19 cellular contexts compared by ENCODE assay signal in genomic region chr18:76838182-76838581, GRCh38. TPM values are rescaled to one million over a fixed set of nuclear protein-coding genes. Genes with fewer than 3 reads are reported as not detected.
DNase-seq lines count a peak whose midpoint lies in the region; ATAC-seq, FAIRE-seq and TF ChIP-seq lines count a peak whose summit lies in the region.
"Had no signal": no experiment of that assay in that cellular context is flagged by ENCODE, and none has a peak within 500 bp of the region (broad histone marks: within the 10 kb centered on the region; RNA-seq: fewer than 3 reads in every experiment).

No MANE protein-coding gene starts in this region.

- H4K20me1 ChIP-seq in astrocyte (ENCODE audit: insufficient read depth, low read length): peaks cover 44% of the 10 kb centered on the region

- H3K27me3 ChIP-seq in astrocyte (ENCODE audit: insufficient read depth, low read length): no peaks in the 10 kb centered on the region
- H3K27me3 ChIP-seq in small intestine (ENCODE audit: control insufficient read depth in 2 of 2, insufficient read depth in 2 of 2, low read length in 2 of 2): no peaks in the 10 kb centered on the region
- H3K27me3 ChIP-seq: ovary, SJCRH30 had no signal

- DNase-seq in HFFc6 (no peak), astrocyte (ENCODE audit: low read depth) (peak; percentile 14), left colon (no peak), small intestine (peak; percentile 24)
- DNase-seq: activated CD4-positive, alpha-beta T cell treated with anti-CD3 and anti-CD28 coated beads, Interleukin-2, amount 10 ng/mL, durations not matched to agents 24 days and 14 days; activated T-cell treated with anti-CD3 and anti-CD28 coated beads, Interleukin-2, amount 50 U/mL, for 4 hours; effector memory CD8-positive, alpha-beta T cell; Kasumi-1; NCI-H1417 treated with DMSO at 0.1 percent for 48 hours; NCI-H446 treated with DMSO at 0.1 percent for 48 hours; ovary; SJCRH30; stimulated activated naive CD8-positive, alpha-beta T cell treated with anti-CD3 and anti-CD28 coated beads, Interleukin-15, Interleukin-2, amounts not matched to agents 100 U/mL and 50 U/mL, for 24 hours had no signal

- ATAC-seq in left colon (peak; percentile 54), GM18861 (IDR thresholded peaks at IDR 0.05; ENCODE audit: unreplicated experiment) (no peak), GM18520 (IDR thresholded peaks at IDR 0.05; ENCODE audit: unreplicated experiment) (no peak), GM19324 (IDR thresholded peaks at IDR 0.05; ENCODE audit: low FRiP score, unreplicated experiment) (no peak)
- no peak for ATAC-seq in stimulated activated memory B cell treated with anti-CD40 and anti-IgM and Interleukin-4, amounts not matched to agents 10 μg/mL and 1 μg/mL and 100 μg/mL, for 72 hours
- ATAC-seq: activated T-cell treated with anti-CD3 and anti-CD28 coated beads, Interleukin-2, amount 50 U/mL, for 4 hours; effector memory CD8-positive, alpha-beta T cell; stimulated activated naive CD8-positive, alpha-beta T cell treated with anti-CD3 and anti-CD28 coated beads, Interleukin-15, Interleukin-2, amounts not matched to agents 100 U/mL and 50 U/mL, for 24 hours had no signal

- peaks cover 5% of the 10 kb centered on the region for H3K4me1 ChIP-seq in astrocyte (ENCODE audit: insufficient read depth, low read length)
- H3K4me1 ChIP-seq in small intestine (ENCODE audit: control insufficient read depth in 2 of 2, insufficient read depth in 1 of 2, low read depth in 1 of 2, low read length in 1 of 2): peaks cover 0 to 7% of the 10 kb centered on the region in 2 donors
- H3K4me1 ChIP-seq: SJCRH30 had no signal

- H3K9me3 ChIP-seq in astrocyte (ENCODE audit: insufficient read depth, low read depth, low read length) (no peaks in the 10 kb centered on the region), small intestine (ENCODE audit: control insufficient read depth, low read depth) (no peaks in the 10 kb centered on the region)
- H3K9me3 ChIP-seq: ovary, SJCRH30 had no signal

- no peaks in the 10 kb centered on the region for H3K36me3 ChIP-seq in astrocyte (ENCODE audit: insufficient read depth, low read length)
- no peaks in the 10 kb centered on the region for H3K36me3 ChIP-seq in small intestine (ENCODE audit: control insufficient read depth in 2 of 2, insufficient read depth in 2 of 2, low read length in 2 of 2)
- H3K36me3 ChIP-seq: ovary, SJCRH30 had no signal

- peaks cover 82% of the 10 kb centered on the region for H3K79me2 ChIP-seq in astrocyte (ENCODE audit: insufficient read depth, low read length)

- H3K36me3 Mint-ChIP-seq in HFFc6 (ENCODE audit: low read depth): no peaks in the 10 kb centered on the region; the same call in 1 of the 2 replicates
- H3K36me3 Mint-ChIP-seq in astrocyte (ENCODE audit: low read depth, unreplicated experiment): no peaks in the 10 kb centered on the region
- peaks cover 8% of the 10 kb centered on the region for H3K36me3 Mint-ChIP-seq in stimulated activated memory B cell treated with anti-CD40 and anti-IgM and Interleukin-4, amounts not matched to agents 10 μg/mL and 1 μg/mL and 100 μg/mL, for 72 hours

- intact Hi-C loops in left colon (cut with DNase I, micrococcal nuclease): no loop called here

- WGBS in small intestine, 3 donors: 10 to 35% (median 32%) methylated on average over 3 of the region's 3 CpGs

- no peaks in the 10 kb centered on the region for H3K9me3 Mint-ChIP-seq in HFFc6
- H3K9me3 Mint-ChIP-seq in astrocyte (ENCODE audit: unreplicated experiment): no peaks in the 10 kb centered on the region
- H3K9me3 Mint-ChIP-seq in stimulated activated memory B cell treated with anti-CD40 and anti-IgM and Interleukin-4, amounts not matched to agents 10 μg/mL and 1 μg/mL and 100 μg/mL, for 72 hours: no peaks in the 10 kb centered on the region
- H3K9me3 Mint-ChIP-seq: activated CD4-positive, alpha-beta T cell treated with anti-CD3 and anti-CD28 coated beads, Interleukin-2, amount 10 ng/mL, durations not matched to agents 24 days and 14 days; activated T-cell treated with anti-CD3 and anti-CD28 coated beads, Interleukin-2, amount 50 U/mL, for 4 hours; effector memory CD8-positive, alpha-beta T cell had no signal

- TF ChIP-seq CTCF in HFFc6 (IDR thresholded peaks at IDR 0.05) (no peak), astrocyte (IDR thresholded peaks at IDR 0.05; ENCODE audit: insufficient read depth, low read depth, low read length) (no peak)

- H3K27ac Mint-ChIP-seq in HFFc6: peak overlapping the region; percentile 5; the same call in 1 of the 2 replicates
- no peak overlapping the region for H3K27ac Mint-ChIP-seq in astrocyte (ENCODE audit: unreplicated experiment)
- no peak overlapping the region for H3K27ac Mint-ChIP-seq in stimulated activated memory B cell treated with anti-CD40 and anti-IgM and Interleukin-4, amounts not matched to agents 10 μg/mL and 1 μg/mL and 100 μg/mL, for 72 hours
- H3K27ac Mint-ChIP-seq: activated CD4-positive, alpha-beta T cell treated with anti-CD3 and anti-CD28 coated beads, Interleukin-2, amount 10 ng/mL, durations not matched to agents 24 days and 14 days; activated naive CD8-positive, alpha-beta T cell had no signal

- FAIRE-seq in astrocyte (lab: Jason Lieb, UNC): peak; percentile 13
- FAIRE-seq in small intestine (lab: Jason Lieb, UNC): no peak

- no peak overlapping the region for H3K27ac ChIP-seq in astrocyte (ENCODE audit: low read depth, low read length)
- peak overlapping the region in 1 of 2 donors; percentile 59 for H3K27ac ChIP-seq in small intestine (ENCODE audit: low read depth in 1 of 2, low read length in 1 of 2)
- H3K27ac ChIP-seq: SJCRH30 had no signal

- H3K27me3 Mint-ChIP-seq in HFFc6 (ENCODE audit: insufficient read depth): no peaks in the 10 kb centered on the region
- no peaks in the 10 kb centered on the region for H3K27me3 Mint-ChIP-seq in astrocyte (ENCODE audit: low read depth, unreplicated experiment)
- no peaks in the 10 kb centered on the region for H3K27me3 Mint-ChIP-seq in stimulated activated memory B cell treated with anti-CD40 and anti-IgM and Interleukin-4, amounts not matched to agents 10 μg/mL and 1 μg/mL and 100 μg/mL, for 72 hours
- H3K27me3 Mint-ChIP-seq: activated CD4-positive, alpha-beta T cell treated with anti-CD3 and anti-CD28 coated beads, Interleukin-2, amount 10 ng/mL, durations not matched to agents 24 days and 14 days; activated naive CD8-positive, alpha-beta T cell; effector memory CD8-positive, alpha-beta T cell had no signal

- H3K4me3 ChIP-seq in astrocyte (ENCODE audit: insufficient read depth, low read depth, low read length) (no peak overlapping the region), small intestine (ENCODE audit: low read depth in 1 of 2, low read length in 2 of 2) (no peak overlapping the region)
- H3K4me3 ChIP-seq: ovary, SJCRH30, skin epidermis had no signal

- H3K4me3 Mint-ChIP-seq in HFFc6: no peak overlapping the region
- no peak overlapping the region for H3K4me3 Mint-ChIP-seq in astrocyte (ENCODE audit: unreplicated experiment)
- H3K4me3 Mint-ChIP-seq in stimulated activated memory B cell treated with anti-CD40 and anti-IgM and Interleukin-4, amounts not matched to agents 10 μg/mL and 1 μg/mL and 100 μg/mL, for 72 hours: no peak overlapping the region
- H3K4me3 Mint-ChIP-seq: activated CD4-positive, alpha-beta T cell treated with anti-CD3 and anti-CD28 coated beads, Interleukin-2, amount 10 ng/mL, durations not matched to agents 24 days and 14 days; activated naive CD8-positive, alpha-beta T cell; activated T-cell treated with anti-CD3 and anti-CD28 coated beads, Interleukin-2, amount 50 U/mL, for 4 hours; effector memory CD8-positive, alpha-beta T cell had no signal

- peak overlapping the region; percentile 16 for H3K4me2 ChIP-seq in astrocyte (ENCODE audit: low read length)

- H3K4me1 Mint-ChIP-seq in HFFc6 (ENCODE audit: low read depth) (peaks cover 25% of the 10 kb centered on the region), astrocyte (ENCODE audit: low read depth, unreplicated experiment) (peaks cover 12% of the 10 kb centered on the region)
- H3K4me1 Mint-ChIP-seq in stimulated activated memory B cell treated with anti-CD40 and anti-IgM and Interleukin-4, amounts not matched to agents 10 μg/mL and 1 μg/mL and 100 μg/mL, for 72 hours: peaks cover 36% of the 10 kb centered on the region

- H2AFZ ChIP-seq in astrocyte (ENCODE audit: low read depth, low read length): no peak overlapping the region

- H3K9ac ChIP-seq in astrocyte (ENCODE audit: low read length): no peak overlapping the region

RNA-seq across cellular contexts. Expression of gene ZNF236, which starts 15.8 kb away (rescaled TPM):
- 10 to 100 TPM in 1 of 6 experiments, 1 to 10 TPM in 5; 6.3 to 10.4 (median 8.1) TPM for total RNA-seq in HFFc6 (2021; fragmentation: NEBNext Ultra II Directional; extraction: Animal tissue kit (Norgen Biotek cat#: 25700))
- total RNA-seq in astrocyte: 10.9 and 13.3 TPM in 2 replicates
- 10 to 100 TPM; 11.4 to 13.0 TPM for total RNA-seq in left colon
- 1 to 10 TPM; 1.4 to 2.6 (median 2.0) TPM for polyA plus RNA-seq in small intestine

Comparison
In these comparisons a context has a peak if more than half of its experiments do, and no peak if none do; other contexts are left out.
1. DNase-seq: peak in astrocyte (single experiment) and small intestine (single experiment); none in HFFc6 (single experiment) and left colon (0 of 2).